31 cellular contexts compared by ENCODE assay signal in genomic region chr9:122132539-122132938, GRCh38. TPM values are rescaled to one million over a fixed set of nuclear protein-coding genes. Genes with fewer than 3 reads are reported as not detected.
"Had no signal": no experiment of that assay in that cellular context is flagged by ENCODE, and none has a peak within 500 bp of the region (broad histone marks: within the 10 kb centered on the region; RNA-seq: fewer than 3 reads in every experiment).

No MANE protein-coding gene starts in this region.

- H3K27ac Mint-ChIP-seq: mesothelial cell of epicardium; nephron progenitor cell; stimulated activated effector memory CD8-positive, alpha-beta T cell treated with anti-CD3 and anti-CD28 coated beads, Interleukin-12 subunit alpha, Interleukin-12 subunit beta, amount 100 ng/mL, for 72 hours; stimulated activated naive CD8-positive, alpha-beta T cell treated with anti-CD3 and anti-CD28 coated beads, Interleukin-15, Interleukin-2, amounts not matched to agents 100 ng/mL and 50 ng/mL, for 24 hours had no signal

- H3K4me1 Mint-ChIP-seq: naive B cell; stimulated activated effector memory CD8-positive, alpha-beta T cell treated with anti-CD3 and anti-CD28 coated beads, Interleukin-12 subunit alpha, Interleukin-12 subunit beta, amount 100 ng/mL, for 72 hours had no signal

- H3K79me2 ChIP-seq: hepatocyte had no signal

- H3K4me2 ChIP-seq: hepatocyte had no signal

- H3K4me1 ChIP-seq: pancreas had no signal

- H3K4me3 Mint-ChIP-seq: mesothelial cell of epicardium; natural killer cell; nephron progenitor cell; stimulated activated effector memory CD8-positive, alpha-beta T cell treated with anti-CD3 and anti-CD28 coated beads, Interleukin-12 subunit alpha, Interleukin-12 subunit beta, amount 100 ng/mL, for 72 hours; stimulated activated naive CD8-positive, alpha-beta T cell treated with anti-CD3 and anti-CD28 coated beads, Interleukin-15, Interleukin-2, amounts not matched to agents 100 ng/mL and 50 ng/mL, for 24 hours had no signal

- H3K9me3 ChIP-seq: heart right ventricle, lower lobe of right lung, pancreas, prostate gland, spleen, suprapubic skin, tibial nerve, upper lobe of left lung had no signal

- H2AFZ ChIP-seq: hepatocyte, neural progenitor cell had no signal

- H3K36me3 Mint-ChIP-seq: mesothelial cell of epicardium; naive B cell; natural killer cell; neural progenitor cell; stimulated activated effector memory CD8-positive, alpha-beta T cell treated with anti-CD3 and anti-CD28 coated beads, Interleukin-12 subunit alpha, Interleukin-12 subunit beta, amount 100 ng/mL, for 72 hours had no signal

- H3K27me3 ChIP-seq: pancreas, upper lobe of left lung had no signal

- DNase-seq: heart right ventricle; islet precursor cell; lower lobe of right lung; mammary epithelial cell; mesenchymal stem cell; naive B cell; natural killer cell; nephron progenitor cell; pancreas; posterior cingulate gyrus; retina; right cardiac atrium; small intestine; spleen; stimulated activated CD4-positive, alpha-beta T cell treated with anti-CD3 and anti-CD28 coated beads, Interleukin-4, amount 100 ng/mL, for 24 hours; stimulated activated naive CD4-positive, alpha-beta T cell; upper lobe of left lung had no signal

- H3K27ac ChIP-seq: hepatocyte, lower lobe of right lung, neural progenitor cell, pancreas, prostate gland, suprapubic skin, tibial nerve, upper lobe of left lung had no signal

- H3K36me3 ChIP-seq: heart right ventricle, lower lobe of right lung, neural progenitor cell, pancreas, prostate gland, spleen, suprapubic skin, tibial nerve, upper lobe of left lung had no signal

- H3K4me3 ChIP-seq: heart right ventricle, hepatocyte, lower lobe of right lung, neural progenitor cell, pancreas, prostate gland, spleen, suprapubic skin, tibial nerve, upper lobe of left lung had no signal

- ATAC-seq: heart right ventricle; lower lobe of right lung; natural killer cell; pancreas; right cardiac atrium; sciatic nerve; stimulated activated effector memory CD8-positive, alpha-beta T cell treated with anti-CD3 and anti-CD28 coated beads, Interleukin-12 subunit alpha, Interleukin-12 subunit beta, amount 100 ng/mL, for 72 hours had no signal

- H3K9me3 Mint-ChIP-seq: mesothelial cell of epicardium; naive B cell; natural killer cell; nephron progenitor cell; neural progenitor cell; stimulated activated effector memory CD8-positive, alpha-beta T cell treated with anti-CD3 and anti-CD28 coated beads, Interleukin-12 subunit alpha, Interleukin-12 subunit beta, amount 100 ng/mL, for 72 hours; stimulated activated naive CD8-positive, alpha-beta T cell treated with anti-CD3 and anti-CD28 coated beads, Interleukin-15, Interleukin-2, amounts not matched to agents 100 ng/mL and 50 ng/mL, for 24 hours had no signal

RNA-seq across cellular contexts. Expression of gene MORN5, which starts 27.2 kb away (rescaled TPM):
- total RNA-seq: heart right ventricle, hepatocyte, kidney epithelial cell, liver, mammary epithelial cell, mesothelial cell of epicardium, mononuclear cell, natural killer cell, omental fat pad, right cardiac atrium, sciatic nerve, subcutaneous adipose tissue, suprapubic skin had no signal
- polyA plus RNA-seq: heart right ventricle, liver, mammary epithelial cell, small intestine, spleen had no signal
